10 cellular contexts compared by ENCODE assay signal in genomic region chr5:149546974-149547373, GRCh38. TPM values are rescaled to one million over a fixed set of nuclear protein-coding genes. Genes with fewer than 3 reads are reported as not detected.
DNase-seq lines count a peak whose midpoint lies in the region; ATAC-seq, FAIRE-seq and TF ChIP-seq lines count a peak whose summit lies in the region.
"Had no signal": no experiment of that assay in that cellular context is flagged by ENCODE, and none has a peak within 500 bp of the region (broad histone marks: within the 10 kb centered on the region; RNA-seq: fewer than 3 reads in every experiment).

No MANE protein-coding gene starts in this region.

- peak overlapping the region; percentile 73 for H3K4me3 Mint-ChIP-seq in activated naive CD8-positive, alpha-beta T cell
- H3K4me3 Mint-ChIP-seq in immature natural killer cell (peak overlapping the region in 4 of 5 donors; percentile 8 to 72 (median 26)), type B pancreatic cell (peak overlapping the region; percentile 81)

- ATAC-seq in right cardiac atrium (no peak), HG03442 (IDR thresholded peaks at IDR 0.05; ENCODE audit: unreplicated experiment) (no peak)

- no peak for DNase-seq in right cardiac atrium
- DNase-seq in cardiac septum (ENCODE audit: low spot score): no peak
- no peak for DNase-seq in immature natural killer cell
- DNase-seq in type B pancreatic cell (ENCODE audit: extremely low spot score, unreplicated experiment): no peak
- no peak for DNase-seq in cerebellar cortex (ENCODE audit: low spot score)
- no peak for DNase-seq in GM12892 (ENCODE audit: insufficient read length)
- DNase-seq: NCI-H2227 treated with DMSO at 0.1 percent for 48 hours; stimulated activated naive CD4-positive, alpha-beta T cell treated with Interleukin-2 at 50 U/mL for 16 hours had no signal

- peaks cover 56% of the 10 kb centered on the region for H3K4me1 Mint-ChIP-seq in activated naive CD8-positive, alpha-beta T cell (ENCODE audit: low read depth)
- H3K4me1 Mint-ChIP-seq in immature natural killer cell: peaks cover 67 to 85% of the 10 kb centered on the region in 2 donors
- H3K4me1 Mint-ChIP-seq in type B pancreatic cell (ENCODE audit: unreplicated experiment): peaks cover 21% of the 10 kb centered on the region

- no peaks in the 10 kb centered on the region for H3K27me3 Mint-ChIP-seq in activated naive CD8-positive, alpha-beta T cell
- H3K27me3 Mint-ChIP-seq in immature natural killer cell (ENCODE audit: low read depth in 3 of 3): peaks cover 13 to 16% (median 16%) of the 10 kb centered on the region in 3 donors
- H3K27me3 Mint-ChIP-seq in type B pancreatic cell: peaks cover 2% of the 10 kb centered on the region

- no peaks in the 10 kb centered on the region for H3K9me3 Mint-ChIP-seq in activated naive CD8-positive, alpha-beta T cell (ENCODE audit: low read depth)
- no peaks in the 10 kb centered on the region for H3K9me3 Mint-ChIP-seq in immature natural killer cell
- H3K9me3 Mint-ChIP-seq in type B pancreatic cell: no peaks in the 10 kb centered on the region

- peaks cover 26% of the 10 kb centered on the region for H3K36me3 Mint-ChIP-seq in activated naive CD8-positive, alpha-beta T cell
- H3K36me3 Mint-ChIP-seq in immature natural killer cell (peaks cover 0 to 15% (median 4%) of the 10 kb centered on the region in 3 donors), type B pancreatic cell (peaks cover 45% of the 10 kb centered on the region)

- H3K27me3 ChIP-seq in right cardiac atrium (ENCODE audit: control insufficient read depth, insufficient read depth): no peaks in the 10 kb centered on the region

- H3K27ac Mint-ChIP-seq in activated naive CD8-positive, alpha-beta T cell: peak overlapping the region; percentile 76
- H3K27ac Mint-ChIP-seq in immature natural killer cell: peak overlapping the region; percentile 1 to 76 (median 52)
- H3K27ac Mint-ChIP-seq in type B pancreatic cell: peak overlapping the region; percentile 88

- no peak for TF ChIP-seq CTCF in type B pancreatic cell (conservative IDR thresholded peaks at IDR 0.05)

- H3K9me3 ChIP-seq in right cardiac atrium (ENCODE audit: control insufficient read depth, low read length): no peaks in the 10 kb centered on the region

- TF ChIP-seq POLR2A in GM12892 (IDR thresholded peaks at IDR 0.05; ENCODE audit: low read depth, low read length): no peak

- no peak for FAIRE-seq in GM12892 (lab: Jason Lieb, UNC)

- intact Hi-C loops in right cardiac atrium (cut with DNase I) (loop anchor here in 2 of 4 donors (10.0 kb wide), 1 partner anchor 52 kb away; no protein-coding TSS in a partner anchor), cardiac septum (cut with DNase I) (no loop called here)

- peak overlapping the region; percentile 8 for H3K4me3 ChIP-seq in right cardiac atrium (ENCODE audit: low read length)

- H3K27ac ChIP-seq in right cardiac atrium (ENCODE audit: low read length): no peak overlapping the region

- peaks cover 9% of the 10 kb centered on the region for H3K4me1 ChIP-seq in right cardiac atrium (ENCODE audit: control insufficient read depth, insufficient read depth, low read length)

RNA-seq across cellular contexts. Expression of gene CSNK1A1, which starts 4.3 kb away (rescaled TPM):
- 100 to 1,000 TPM; 197 to 433 (median 236) TPM for total RNA-seq in right cardiac atrium
- polyA plus RNA-seq in right cardiac atrium: 74.5 TPM
- total RNA-seq in cardiac septum: 206 TPM
- 100 to 1,000 TPM; 106 to 146 (median 134) TPM for polyA plus RNA-seq in immature natural killer cell
- 224 and 294 TPM in 2 replicates for total RNA-seq in type B pancreatic cell (ENCODE audit: low replicate concordance)
- 69.0 TPM for polyA plus RNA-seq in GM12892 (2012; ENCODE audit: missing spikeins)

RNA-seq across cellular contexts. Expression of gene ARHGEF37, which starts 34.3 kb away (rescaled TPM):
- total RNA-seq in right cardiac atrium: 10 to 100 TPM; 20.6 to 25.7 (median 23.2) TPM
- 10.4 TPM for polyA plus RNA-seq in right cardiac atrium
- 15.8 TPM for total RNA-seq in cardiac septum
- polyA plus RNA-seq in immature natural killer cell: under 1 TPM in 1 of 3 donors, not detected in 2; 0.47 TPM
- total RNA-seq in type B pancreatic cell (ENCODE audit: low replicate concordance): 7.1 and 16.8 TPM in 2 replicates
- polyA plus RNA-seq in GM12892 (2012; ENCODE audit: missing spikeins): 0.61 TPM

Comparison
In these comparisons a context has a peak if more than half of its experiments do, and no peak if none do; other contexts are left out.
1. H3K4me3 Mint-ChIP-seq: peak in every context shown above with its lines; median percentile 81 in type B pancreatic cell; 73 in activated naive CD8-positive, alpha-beta T cell; 26 in immature natural killer cell.